Comparison of ENCODE assay signal across 14 cellular contexts in the genomic region with DNA sequence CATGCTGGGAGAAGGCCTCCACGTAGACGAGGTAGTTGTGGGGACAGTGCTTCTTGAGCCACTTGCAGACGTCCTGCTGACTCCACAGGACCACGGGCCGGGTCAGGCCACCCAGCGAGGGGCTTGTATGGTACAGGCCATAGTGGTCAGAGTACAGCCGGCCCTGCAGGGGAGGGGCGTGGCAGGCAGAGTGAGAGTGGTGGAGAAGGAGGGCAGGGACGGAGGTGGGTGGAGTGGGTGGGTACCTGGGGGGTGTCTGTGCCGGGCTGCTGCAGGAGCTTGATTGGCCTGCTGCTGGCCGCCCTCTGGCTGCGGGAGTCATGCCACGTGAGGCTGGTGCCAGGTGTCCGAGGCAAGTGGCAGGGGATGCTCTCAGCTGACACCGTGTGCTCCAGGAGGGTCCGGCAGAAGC. TPM values are rescaled to one million over a fixed set of nuclear protein-coding genes. Genes with fewer than 3 reads are reported as not detected.
DNase-seq lines count a peak whose midpoint lies in the region; ATAC-seq, FAIRE-seq and TF ChIP-seq lines count a peak whose summit lies in the region.
"Had no signal": no experiment of that assay in that cellular context is flagged by ENCODE, and none has a peak within 500 bp of the region (broad histone marks: within the 10 kb centered on the region; RNA-seq: fewer than 3 reads in every experiment).

No MANE protein-coding gene starts in this region.

- H3K36me3 ChIP-seq in mammary epithelial cell (ENCODE audit: insufficient read depth, low read length) (no peaks in the 10 kb centered on the region), RWPE2 (ENCODE audit: low read depth) (no peaks in the 10 kb centered on the region)
- H3K36me3 ChIP-seq: tibial artery had no signal

- peaks cover under 1% of the 10 kb centered on the region for H3K36me3 Mint-ChIP-seq in MCF 10A (ENCODE audit: insufficient read depth, unreplicated experiment)
- peaks cover 15% of the 10 kb centered on the region for H3K36me3 Mint-ChIP-seq in endothelial cell (ENCODE audit: low read depth, unreplicated experiment)
- H3K36me3 Mint-ChIP-seq in stimulated activated memory B cell treated with anti-CD40 and anti-IgM and Interleukin-4, amounts not matched to agents 10 μg/mL and 1 μg/mL and 100 μg/mL, for 72 hours = peaks cover 32% of the 10 kb centered on the region
- no peaks in the 10 kb centered on the region for H3K36me3 Mint-ChIP-seq in WTC11

- H3K4me1 Mint-ChIP-seq in MCF 10A (ENCODE audit: insufficient read depth, unreplicated experiment) = peaks cover 38% of the 10 kb centered on the region
- H3K4me1 Mint-ChIP-seq in endothelial cell (ENCODE audit: unreplicated experiment) = peaks cover 33% of the 10 kb centered on the region
- peaks cover 52% of the 10 kb centered on the region for H3K4me1 Mint-ChIP-seq in stimulated activated memory B cell treated with anti-CD40 and anti-IgM and Interleukin-4, amounts not matched to agents 10 μg/mL and 1 μg/mL and 100 μg/mL, for 72 hours
- peaks cover 33% of the 10 kb centered on the region for H3K4me1 Mint-ChIP-seq in WTC11

- H4K20me1 ChIP-seq in mammary epithelial cell (ENCODE audit: insufficient read depth, low read length) = no peaks in the 10 kb centered on the region

- H3K9me3 ChIP-seq in mammary epithelial cell (replicated peaks; ENCODE audit: insufficient read depth, low read length) (no peaks in the 10 kb centered on the region), RWPE2 (ENCODE audit: severe bottlenecking) (no peaks in the 10 kb centered on the region)
- H3K9me3 ChIP-seq: tibial artery had no signal

- no peak overlapping the region for H3K4me2 ChIP-seq in mammary epithelial cell (ENCODE audit: insufficient read depth, low read depth, low read length)

- H3K27me3 ChIP-seq in mammary epithelial cell (ENCODE audit: insufficient read depth, low read length) (no peaks in the 10 kb centered on the region), RWPE2 (ENCODE audit: insufficient read depth, poor library complexity, severe bottlenecking) (no peaks in the 10 kb centered on the region)
- H3K27me3 ChIP-seq: tibial artery had no signal

- no peaks in the 10 kb centered on the region for H3K9me3 Mint-ChIP-seq in MCF 10A (ENCODE audit: unreplicated experiment)
- H3K9me3 Mint-ChIP-seq in endothelial cell (ENCODE audit: unreplicated experiment) = no peaks in the 10 kb centered on the region
- H3K9me3 Mint-ChIP-seq in stimulated activated memory B cell treated with anti-CD40 and anti-IgM and Interleukin-4, amounts not matched to agents 10 μg/mL and 1 μg/mL and 100 μg/mL, for 72 hours = no peaks in the 10 kb centered on the region
- no peaks in the 10 kb centered on the region for H3K9me3 Mint-ChIP-seq in WTC11

- no CpG with 5 or more reads among the region's 16 CpGs for WGBS in mammary epithelial cell (ENCODE audit: low coverage, missing lambda C conversion rate)

- no peak overlapping the region for H3K27ac ChIP-seq in mammary epithelial cell (ENCODE audit: insufficient read depth, low read depth, low read length)
- no peak overlapping the region for H3K27ac ChIP-seq in RWPE2 (ENCODE audit: poor library complexity, severe bottlenecking)
- H3K27ac ChIP-seq: SK-N-MC, tibial artery had no signal

- peaks cover 10% of the 10 kb centered on the region for H3K79me2 ChIP-seq in mammary epithelial cell (ENCODE audit: insufficient read depth, low read length)

- H2AFZ ChIP-seq in mammary epithelial cell (ENCODE audit: low read depth, low read length) = no peak overlapping the region

- H3K4me3 Mint-ChIP-seq in MCF 10A (ENCODE audit: unreplicated experiment) = peak overlapping the region; percentile 28
- peak overlapping the region; percentile 43 for H3K4me3 Mint-ChIP-seq in endothelial cell (ENCODE audit: unreplicated experiment)
- no peak overlapping the region for H3K4me3 Mint-ChIP-seq in stimulated activated memory B cell treated with anti-CD40 and anti-IgM and Interleukin-4, amounts not matched to agents 10 μg/mL and 1 μg/mL and 100 μg/mL, for 72 hours
- H3K4me3 Mint-ChIP-seq in WTC11 = no peak overlapping the region

- in situ Hi-C loops in mammary epithelial cell (cut with MboI; ENCODE audit: low sequenced_read_pairs in 2 of 2) = loop anchor here in 1 of 2 donors (10.0 kb wide), 1 partner anchor 442 kb away; a partner anchor contains a TSS

- BruUV-seq in MCF 10A (replicated peaks; lab: Mats Ljungman, UMichigan) (no TSS peak), mammary epithelial cell (replicated peaks; lab: Mats Ljungman, UMichigan) (no TSS peak)

- FAIRE-seq in HTR-8/SVneo (lab: Jason Lieb, UNC) = no peak

- dilution Hi-C loops in mammary epithelial cell (cut with HindIII; ENCODE audit: low sequenced_read_pairs) = no loop called here

- no peak for DNase-seq in MCF 10A (ENCODE audit: unreplicated experiment)
- DNase-seq in mammary epithelial cell = no peak
- DNase-seq in RWPE2 (ENCODE audit: low spot score) = peak; percentile 90
- DNase-seq in endothelial cell (ENCODE audit: low spot score) = no peak
- DNase-seq in NCI-H345 treated with DMSO at 0.1 percent for 48 hours (lab: John Stamatoyannopoulos, UW; ENCODE audit: unreplicated experiment) = no peak
- DNase-seq in HTR-8/SVneo (ENCODE audit: insufficient read length, low spot score) = no peak
- DNase-seq in WTC11 (ENCODE audit: low spot score) = no peak
- DNase-seq: effector memory CD4-positive, alpha-beta T cell; foreskin melanocyte; MM.1S; NCI-H2107; tibial artery had no signal

- ATAC-seq in RWPE2 (ENCODE audit: low read depth) (no peak), WTC11 (no peak)
- ATAC-seq in stimulated activated memory B cell treated with anti-CD40 and anti-IgM and Interleukin-4, amounts not matched to agents 10 μg/mL and 1 μg/mL and 100 μg/mL, for 72 hours = no peak

- H3K4me3 ChIP-seq in mammary epithelial cell (replicated peaks in 1 of 3; ENCODE audit: insufficient read depth in 1 of 3, low read depth in 2 of 3, low read length in 3 of 3) (no peak overlapping the region), RWPE2 (ENCODE audit: severe bottlenecking) (no peak overlapping the region)
- H3K4me3 ChIP-seq: SK-N-MC, tibial artery had no signal

- no peak for TF ChIP-seq CTCF in MCF 10A (IDR thresholded peaks at IDR 0.05; ENCODE audit: unreplicated experiment)
- TF ChIP-seq CTCF in mammary epithelial cell (conservative IDR thresholded peaks at IDR 0.05 in 1 of 2, IDR thresholded peaks at IDR 0.05 in 1 of 2; ENCODE audit: extremely low read depth in 1 of 2, insufficient read depth in 1 of 2, low read depth in 1 of 2, low read length in 2 of 2) = no peak
- TF ChIP-seq CTCF in RWPE2 (IDR thresholded peaks at IDR 0.05; ENCODE audit: poor library complexity, severe bottlenecking) = no peak
- no peak for TF ChIP-seq CTCF in endothelial cell (IDR thresholded peaks at IDR 0.05; ENCODE audit: unreplicated experiment)
- no peak for TF ChIP-seq CTCF in WTC11 (IDR thresholded peaks at IDR 0.05)

- peaks cover 40% of the 10 kb centered on the region for H3K4me1 ChIP-seq in mammary epithelial cell (ENCODE audit: insufficient read depth, low read length)
- peaks cover 12% of the 10 kb centered on the region for H3K4me1 ChIP-seq in RWPE2 (ENCODE audit: insufficient read depth, poor library complexity, severe bottlenecking)

- intact Hi-C loops in MCF 10A (cut with micrococcal nuclease) = no loop called here
- intact Hi-C loops in mammary epithelial cell (cut with micrococcal nuclease) = no loop called here

- no peaks in the 10 kb centered on the region for H3K27me3 Mint-ChIP-seq in MCF 10A (ENCODE audit: insufficient read depth, unreplicated experiment)
- peaks cover 13% of the 10 kb centered on the region for H3K27me3 Mint-ChIP-seq in endothelial cell (ENCODE audit: unreplicated experiment)
- H3K27me3 Mint-ChIP-seq in stimulated activated memory B cell treated with anti-CD40 and anti-IgM and Interleukin-4, amounts not matched to agents 10 μg/mL and 1 μg/mL and 100 μg/mL, for 72 hours = no peaks in the 10 kb centered on the region
- H3K27me3 Mint-ChIP-seq in WTC11 (ENCODE audit: low read depth) = peaks cover 20% of the 10 kb centered on the region

- H3K27ac Mint-ChIP-seq in MCF 10A (ENCODE audit: low read depth, unreplicated experiment) = no peak overlapping the region
- H3K27ac Mint-ChIP-seq in endothelial cell (ENCODE audit: unreplicated experiment) = no peak overlapping the region
- H3K27ac Mint-ChIP-seq in stimulated activated memory B cell treated with anti-CD40 and anti-IgM and Interleukin-4, amounts not matched to agents 10 μg/mL and 1 μg/mL and 100 μg/mL, for 72 hours = peak overlapping the region; percentile 50
- no peak overlapping the region for H3K27ac Mint-ChIP-seq in WTC11

- CTCF ChIA-PET in MCF 10A (lab: Yijun Ruan, JAX) (interaction anchor here (0.5 to 0.8 kb wide), 3 partner anchors 92 to 439 kb away, joined by 3 read pairs; no protein-coding TSS in a partner anchor), mammary epithelial cell (lab: Charles Lee; ENCODE audit: low non-redundant PET) (no interaction called here), WTC11 (lab: Charles Lee) (no interaction called here)

- POLR2A ChIA-PET in MCF 10A (lab: Yijun Ruan, JAX) = interaction anchor here (1.0 kb wide), 2 partner anchors 111 to 439 kb away, joined by 3 to 4 read pairs; no protein-coding TSS in a partner anchor
- POLR2A ChIA-PET in WTC11 (lab: Charles Lee) = no interaction called here

- no peak overlapping the region for H3K9ac ChIP-seq in mammary epithelial cell (ENCODE audit: insufficient read depth, low read length)

RNA-seq across cellular contexts. Expression of a gene that starts 2.5 kb away (rescaled TPM):
- total RNA-seq in MCF 10A (2022) = 4.4 and 4.5 TPM in 2 replicates
- total RNA-seq in mammary epithelial cell = 1 to 10 TPM; 1.5 to 3.5 TPM
- 0.83 TPM for polyA plus RNA-seq in mammary epithelial cell
- 0.67 TPM for polyA minus RNA-seq in mammary epithelial cell
- total RNA-seq in endothelial cell (ENCODE audit: unreplicated experiment) = 5.0 TPM
- total RNA-seq in WTC11 (2021) = 4.6 to 6.2 TPM (median 4.8 TPM) in 3 replicates

RNA-seq across cellular contexts. Expression of a gene that starts 3.9 kb away (rescaled TPM):
- total RNA-seq in MCF 10A (2022) (70.9 and 88.5 TPM in 2 replicates), mammary epithelial cell (10 to 100 TPM; 33.5 to 56.9 TPM), endothelial cell (ENCODE audit: unreplicated experiment) (73.4 TPM), WTC11 (2021) (79.4 to 84.6 TPM (median 80.5 TPM) in 3 replicates)
- polyA plus RNA-seq in mammary epithelial cell = 34.0 TPM
- 81.7 TPM for polyA minus RNA-seq in mammary epithelial cell

RNA-seq across cellular contexts. Expression of a gene that starts 7.3 kb away (rescaled TPM):
- total RNA-seq in MCF 10A (2022) (23.5 and 26.6 TPM in 2 replicates), mammary epithelial cell (10 to 100 TPM in 1 of 2 donors, 1 to 10 TPM in 1; 9.2 to 17.2 TPM), endothelial cell (ENCODE audit: unreplicated experiment) (40.8 TPM), WTC11 (2021) (19.9 to 23.3 TPM (median 20.5 TPM) in 3 replicates)
- 3.2 TPM for polyA plus RNA-seq in mammary epithelial cell
- 3.9 TPM for polyA minus RNA-seq in mammary epithelial cell

RNA-seq across cellular contexts. Expression of a gene that starts 20.8 kb away (rescaled TPM):
- 38.6 and 43.7 TPM in 2 replicates for total RNA-seq in MCF 10A (2022)
- 10 to 100 TPM; 28.5 to 34.3 TPM for total RNA-seq in mammary epithelial cell
- polyA plus RNA-seq in mammary epithelial cell = 37.0 TPM
- polyA minus RNA-seq in mammary epithelial cell = 17.7 TPM
- total RNA-seq in endothelial cell (ENCODE audit: unreplicated experiment) = 40.1 TPM
- total RNA-seq in WTC11 (2021) = 46.8 to 51.2 TPM (median 48.0 TPM) in 3 replicates

RNA-seq across cellular contexts. Expression of a gene that starts 59.0 kb away (rescaled TPM):
- total RNA-seq in MCF 10A (2022) = 1.1 and 2.0 TPM in 2 replicates
- total RNA-seq in mammary epithelial cell = 1 to 10 TPM in 1 of 2 donors, under 1 TPM in 1; 0.67 to 1.0 TPM
- 0.03 TPM for polyA plus RNA-seq in mammary epithelial cell
- polyA minus RNA-seq in mammary epithelial cell = not detected
- total RNA-seq in endothelial cell (ENCODE audit: unreplicated experiment) = 14.2 TPM
- total RNA-seq in WTC11 (2021) = 1.6 to 2.4 TPM (median 2.1 TPM) in 3 replicates

Comparison
In these comparisons a context has a peak if more than half of its experiments do, and no peak if none do; other contexts are left out.
1. H3K4me3 Mint-ChIP-seq: peak in MCF 10A (single experiment) and endothelial cell (single experiment); none in stimulated activated memory B cell treated with anti-CD40 and anti-IgM and Interleukin-4, amounts not matched to agents 10 μg/mL and 1 μg/mL and 100 μg/mL, for 72 hours (single experiment) and WTC11 (single experiment).